In genomic region chr13:110411316-110412105, GRCh38 we compare ENCODE assay signal across 8 cellular contexts.
DNase-seq lines count a peak whose midpoint lies in the region; ATAC-seq, FAIRE-seq and TF ChIP-seq lines count a peak whose summit lies in the region.

No MANE protein-coding gene starts in this region.

- no peak for FAIRE-seq in astrocyte (lab: Jason Lieb, UNC)

- H3K36me3 ChIP-seq in ACC112 (ENCODE audit: insufficient read depth, low read length) (no peaks in the 10 kb centered on the region), HCT116 (ENCODE audit: control insufficient read depth in 1 of 2, insufficient read depth in 2 of 2, low read length in 2 of 2) (no peaks in the 10 kb centered on the region), astrocyte (ENCODE audit: insufficient read depth, low read length) (peaks cover 20% of the 10 kb centered on the region), muscle layer of colon (ENCODE audit: insufficient read depth, low read length) (peaks cover 8% of the 10 kb centered on the region)
- H3K36me3 ChIP-seq in CD8-positive, alpha-beta memory T cell (ENCODE audit: insufficient read depth, low read length), result no peaks in the 10 kb centered on the region

- no peaks in the 10 kb centered on the region for H3K9me2 ChIP-seq in HCT116 (ENCODE audit: insufficient read depth)

- H3K4me3 ChIP-seq in ACC112 (ENCODE audit: low read depth, low read length) (peak overlapping the region; percentile 41; the same call in 1 of the 2 replicates), HCT116 (replicated peaks in 1 of 2; ENCODE audit: low read depth in 1 of 2, low read length in 2 of 2) (no peak overlapping the region), astrocyte (ENCODE audit: insufficient read depth, low read depth, low read length) (no peak overlapping the region), muscle layer of colon (ENCODE audit: low read depth in 1 of 2, low read length in 2 of 2) (no peak overlapping the region)
- no peak overlapping the region for H3K4me3 ChIP-seq in CD8-positive, alpha-beta memory T cell (ENCODE audit: low read length)

- H3K27me3 Mint-ChIP-seq in astrocyte (ENCODE audit: low read depth, unreplicated experiment), result no peaks in the 10 kb centered on the region
- H3K27me3 Mint-ChIP-seq in CD8-positive, alpha-beta memory T cell, result peaks cover 21 to 49% of the 10 kb centered on the region in 2 donors

- no peak overlapping the region for H3K4me3 Mint-ChIP-seq in astrocyte (ENCODE audit: unreplicated experiment)
- H3K4me3 Mint-ChIP-seq in CD8-positive, alpha-beta memory T cell, result no peak overlapping the region

- BruUV-seq in HCT116 (replicated peaks; lab: Mats Ljungman, UMichigan), result no TSS peak

- H3K9me3 ChIP-seq in HCT116 (ENCODE audit: control insufficient read depth in 1 of 2, insufficient read depth in 1 of 2, low read depth in 1 of 2, low read length in 2 of 2) (no peaks in the 10 kb centered on the region), astrocyte (ENCODE audit: insufficient read depth, low read depth, low read length) (no peaks in the 10 kb centered on the region), muscle layer of colon (ENCODE audit: low read length) (no peaks in the 10 kb centered on the region)
- no peaks in the 10 kb centered on the region for H3K9me3 ChIP-seq in CD8-positive, alpha-beta memory T cell (ENCODE audit: low read length)

- POLR2A ChIA-PET in HCT116 (lab: Charles Lee), result no interaction called here
- POLR2A ChIA-PET in CD8-positive, alpha-beta memory T cell (lab: Charles Lee), result no interaction called here

- TF ChIP-seq CTCF in HCT116 (IDR thresholded peaks at IDR 0.05 in 2 of 3, conservative IDR thresholded peaks at IDR 0.05 in 1 of 3; ENCODE audit: borderline replicate concordance in 1 of 3, insufficient read depth in 1 of 3, low read depth in 2 of 3, low read length in 2 of 3) (no peak), astrocyte (IDR thresholded peaks at IDR 0.05; ENCODE audit: insufficient read depth, low read depth, low read length) (no peak)

- peaks cover 50% of the 10 kb centered on the region for H3K36me3 Mint-ChIP-seq in astrocyte (ENCODE audit: low read depth, unreplicated experiment)
- no peaks in the 10 kb centered on the region for H3K36me3 Mint-ChIP-seq in CD8-positive, alpha-beta memory T cell

- H3K27ac ChIP-seq in ACC112 (ENCODE audit: low read depth, low read length) (peak overlapping the region; percentile 98), HCT116 (ENCODE audit: low read depth, low read length) (no peak overlapping the region), astrocyte (ENCODE audit: low read depth, low read length) (peak overlapping the region; percentile 91), muscle layer of colon (ENCODE audit: low read depth, low read length) (peak overlapping the region; percentile 92)
- H3K27ac ChIP-seq in CD8-positive, alpha-beta memory T cell (ENCODE audit: low read depth, low read length), result no peak overlapping the region

- TF ChIP-seq RAD21 in HCT116 (IDR thresholded peaks at IDR 0.05; ENCODE audit: low read depth), result no peak

- H3K4me2 ChIP-seq in HCT116 (ENCODE audit: low read length) (peak overlapping the region; percentile 59), astrocyte (ENCODE audit: low read length) (peak overlapping the region; percentile 15)

- peak overlapping the region; percentile 98 for H3K27ac Mint-ChIP-seq in astrocyte (ENCODE audit: unreplicated experiment)
- H3K27ac Mint-ChIP-seq in CD8-positive, alpha-beta memory T cell, result no peak overlapping the region

- H3K4me1 ChIP-seq in ACC112 (ENCODE audit: control insufficient read depth, insufficient read depth, low read length, unreplicated experiment) (peaks cover 71% of the 10 kb centered on the region), HCT116 (ENCODE audit: control insufficient read depth in 1 of 2, insufficient read depth in 2 of 2, low read length in 2 of 2) (peaks cover 3 to 31% of the 10 kb centered on the region in 2 experiments; a peak in 3 of 4 replicates), astrocyte (ENCODE audit: insufficient read depth, low read length) (peaks cover 67% of the 10 kb centered on the region), muscle layer of colon (ENCODE audit: insufficient read depth, low read length) (peaks cover 71% of the 10 kb centered on the region)
- H3K4me1 ChIP-seq in CD8-positive, alpha-beta memory T cell (ENCODE audit: insufficient read depth, low read length), result no peaks in the 10 kb centered on the region

- peaks cover 33% of the 10 kb centered on the region for H3K79me2 ChIP-seq in ACC112 (ENCODE audit: control insufficient read depth, insufficient read depth, low read length, unreplicated experiment)
- no peaks in the 10 kb centered on the region for H3K79me2 ChIP-seq in HCT116 (ENCODE audit: insufficient read depth, low read length)
- peaks cover 40% of the 10 kb centered on the region for H3K79me2 ChIP-seq in astrocyte (ENCODE audit: insufficient read depth, low read length)

- ATAC-seq in HCT116 (no peak; the same call in 1 of the 2 replicates), HG02610 (IDR thresholded peaks at IDR 0.05; ENCODE audit: unreplicated experiment) (no peak)

- TF ChIP-seq POLR2A in HCT116 (IDR thresholded peaks at IDR 0.05; ENCODE audit: borderline replicate concordance, extremely low read depth, insufficient read depth, insufficient read length), result no peak

- DNase-seq in HCT116 (ENCODE audit: low read depth, low spot score) (no peak), astrocyte (ENCODE audit: low read depth) (no peak), epidermal melanocyte (ENCODE audit: insufficient read length, low spot score) (no peak), islet precursor cell (no peak)
- no peak for DNase-seq in CD8-positive, alpha-beta memory T cell

- intact Hi-C loops in HCT116 (cut with micrococcal nuclease), result loop anchor here (1.0 kb wide), 2 partner anchors 164 to 189 kb away; no protein-coding TSS in a partner anchor

- no peaks in the 10 kb centered on the region for H4K20me1 ChIP-seq in HCT116 (ENCODE audit: insufficient read depth)
- H4K20me1 ChIP-seq in astrocyte (ENCODE audit: insufficient read depth, low read length), result no peaks in the 10 kb centered on the region

- H3K4me1 Mint-ChIP-seq in astrocyte (ENCODE audit: low read depth, unreplicated experiment), result peaks cover 78% of the 10 kb centered on the region
- peaks cover 0 to 5% (median 0%) of the 10 kb centered on the region in 3 donors for H3K4me1 Mint-ChIP-seq in CD8-positive, alpha-beta memory T cell

- CTCF ChIA-PET in HCT116 (lab: Charles Lee), result interaction anchor here (0.7 to 1.4 kb wide), 3 partner anchors 44 to 189 kb away, joined by 3 to 6 read pairs (median 3); no protein-coding TSS in a partner anchor
- CTCF ChIA-PET in CD8-positive, alpha-beta memory T cell (lab: Charles Lee), result interaction anchor here (1.0 to 1.6 kb wide), 5 partner anchors 11 to 1450 kb away, joined by 3 to 4 read pairs (median 3); no protein-coding TSS in a partner anchor

- RAD21 ChIA-PET in HCT116 (lab: Charles Lee; ENCODE audit: low non-redundant PET in 1 of 2, low total read pairs in 2 of 2, uncharacterized antibody in 2 of 2, unreplicated experiment in 2 of 2), result interaction anchor here in 1 of 2 experiments (0.6 kb wide), 1 partner anchor 189 kb away, joined by 5 read pairs; no protein-coding TSS in a partner anchor

- no peaks in the 10 kb centered on the region for H3K9me3 Mint-ChIP-seq in astrocyte (ENCODE audit: unreplicated experiment)
- H3K9me3 Mint-ChIP-seq in CD8-positive, alpha-beta memory T cell, result no peaks in the 10 kb centered on the region

- H2AFZ ChIP-seq in ACC112 (ENCODE audit: low read length, unreplicated experiment), result no peak overlapping the region
- H2AFZ ChIP-seq in HCT116 (ENCODE audit: low read depth, low read length, poor library complexity, severe bottlenecking), result peak overlapping the region; percentile 97
- H2AFZ ChIP-seq in astrocyte (ENCODE audit: low read depth, low read length), result no peak overlapping the region

- H3K27me3 ChIP-seq in ACC112 (ENCODE audit: insufficient read depth, low read length) (no peaks in the 10 kb centered on the region), HCT116 (ENCODE audit: insufficient read depth, low read length) (no peaks in the 10 kb centered on the region), astrocyte (ENCODE audit: insufficient read depth, low read length) (no peaks in the 10 kb centered on the region), muscle layer of colon (ENCODE audit: control insufficient read depth in 1 of 2, insufficient read depth in 2 of 2, low read length in 2 of 2) (no peaks in the 10 kb centered on the region)
- peaks cover 8% of the 10 kb centered on the region for H3K27me3 ChIP-seq in CD8-positive, alpha-beta memory T cell (ENCODE audit: insufficient read depth, low read length, poor library complexity, severe bottlenecking)

- no peak overlapping the region for H3K9ac ChIP-seq in HCT116 (ENCODE audit: low read length)
- peak overlapping the region; percentile 81 for H3K9ac ChIP-seq in astrocyte (ENCODE audit: low read length)
- peak overlapping the region; percentile 31 for H3K9ac ChIP-seq in muscle layer of colon (ENCODE audit: low read length)

TF ChIP-seq in HCT116, 20 proteins besides CTCF, POLR2A, EP300 and RAD21:
- 0 out of 2 replicates have a peak, but pooled peaks have one; percentile 7 for TF ChIP-seq CEBPB (IDR thresholded peaks at IDR 0.05; ENCODE audit: low read depth)
- TF ChIP-seq ZFX (IDR thresholded peaks at IDR 0.05), result no peak

Comparison
In these comparisons a context has a peak if more than half of its experiments do, and no peak if none do; other contexts are left out.
1. H3K27ac ChIP-seq: peak in ACC112 (single experiment), astrocyte (single experiment) and muscle layer of colon (single experiment); none in HCT116 (single experiment) and CD8-positive, alpha-beta memory T cell (single experiment).